Comparison of ENCODE assay signal across 34 cellular contexts in genomic region chr12:68893741-68894140, GRCh38. TPM values are rescaled to one million over a fixed set of nuclear protein-coding genes. Genes with fewer than 3 reads are reported as not detected.
"Had no signal": no experiment of that assay in that cellular context is flagged by ENCODE, and none has a peak within 500 bp of the region (broad histone marks: within the 10 kb centered on the region; RNA-seq: fewer than 3 reads in every experiment).

No MANE protein-coding gene starts in this region.

- ATAC-seq: activated CD8-positive, alpha-beta memory T cell treated with anti-CD3 and anti-CD28 coated beads, Interleukin-2, amount 10 ng/mL, durations not matched to agents 7 days and 5 days; activated naive CD4-positive, alpha-beta T cell treated with anti-CD3 and anti-CD28 coated beads, Interleukin-2, amount 50 U/mL, for 72 hours; K562; SK-N-SH treated with all-trans-retinoic acid at 6 μM for 48 hours; T-cell; T-helper 17 cell had no signal

- H3K4me3 ChIP-seq: adrenal gland, K562, PC-9 had no signal

- H3K27ac ChIP-seq: adrenal gland, PC-9, VCaP had no signal

- DNase-seq: activated B cell treated with CpG ODN at 0.5 μM for 24 hours; activated CD4-positive, alpha-beta memory T cell treated with anti-CD3 and anti-CD28 coated beads, Interleukin-2, amount 10 ng/mL, durations not matched to agents 7 days and 5 days; activated CD4-positive, alpha-beta T cell treated with anti-CD3 and anti-CD28 coated beads for 1 hour; activated CD4-positive, alpha-beta T cell treated with anti-CD3 and anti-CD28 coated beads for 48 hours; activated CD8-positive, alpha-beta memory T cell treated with anti-CD3 and anti-CD28 coated beads for 24 hours; activated CD8-positive, alpha-beta memory T cell treated with anti-CD3 and anti-CD28 coated beads, Interleukin-2, amount 10 ng/mL, durations not matched to agents 7 days and 5 days; activated CD8-positive, alpha-beta memory T cell treated with anti-CD3 and anti-CD28 coated beads, Interleukin-2, amount 50 U/mL, for 48 hours; activated effector memory CD4-positive, alpha-beta T cell treated with anti-CD3 and anti-CD28 coated beads, Interleukin-2, amount 50 U/mL, for 16 hours; activated naive CD4-positive, alpha-beta T cell; activated T-cell treated with anti-CD3 and anti-CD28 coated beads, Interleukin-2, amount 50 U/mL, for 48 hours; adrenal gland; caudate nucleus; cerebellar nuclear complex; NCI-H1092 treated with DMSO at 0.1 percent for 48 hours; NCI-H1417; NCI-H146; NCI-H187; NCI-H2029 treated with DMSO at 0.1 percent for 48 hours; NCI-H2107; NCI-H2171; NCI-H510A; NCI-H526; NCI-H748 treated with DMSO at 0.1 percent for 48 hours; NK-92 treated with Interleukin-12 subunit alpha and Interleukin-12 subunit beta, amount 100 ng/mL, for 24 hours; PC-9; SHP77; T-cell; T-helper 17 cell; T-helper 9 cell had no signal

- H3K9me3 ChIP-seq: adrenal gland had no signal

- H3K4me1 Mint-ChIP-seq: brain had no signal

- H3K27me3 ChIP-seq: adrenal gland had no signal

- H3K36me3 ChIP-seq: adrenal gland had no signal

- H2AFZ ChIP-seq: PC-9 had no signal

- H3K27me3 Mint-ChIP-seq: activated B cell treated with CpG ODN at 0.5 μM for 24 hours; activated CD4-positive, alpha-beta memory T cell treated with anti-CD3 and anti-CD28 coated beads, Interleukin-2, amount 10 ng/mL, durations not matched to agents 7 days and 5 days; T-helper 17 cell had no signal

- H3K9me3 Mint-ChIP-seq: activated B cell treated with CpG ODN at 0.5 μM for 24 hours; activated naive CD4-positive, alpha-beta T cell treated with anti-CD3 and anti-CD28 coated beads, Interleukin-2, amount 50 U/mL, for 72 hours; T-cell had no signal

- H3K27ac Mint-ChIP-seq: activated B cell treated with CpG ODN at 0.5 μM for 24 hours; activated CD4-positive, alpha-beta memory T cell treated with anti-CD3 and anti-CD28 coated beads, Interleukin-2, amount 10 ng/mL, durations not matched to agents 7 days and 5 days; activated CD8-positive, alpha-beta memory T cell treated with anti-CD3 and anti-CD28 coated beads, Interleukin-2, amount 10 ng/mL, durations not matched to agents 7 days and 5 days; activated naive CD4-positive, alpha-beta T cell treated with anti-CD3 and anti-CD28 coated beads, Interleukin-2, amount 50 U/mL, for 72 hours; brain; T-cell; T-helper 17 cell had no signal

- H3K4me3 Mint-ChIP-seq: activated B cell treated with CpG ODN at 0.5 μM for 24 hours; activated CD4-positive, alpha-beta memory T cell treated with anti-CD3 and anti-CD28 coated beads, Interleukin-2, amount 10 ng/mL, durations not matched to agents 7 days and 5 days; activated CD8-positive, alpha-beta memory T cell treated with anti-CD3 and anti-CD28 coated beads, Interleukin-2, amount 10 ng/mL, durations not matched to agents 7 days and 5 days; brain; T-cell; T-helper 17 cell had no signal

- H3K36me3 Mint-ChIP-seq: brain, T-cell had no signal

- H3K4me2 ChIP-seq: PC-9 had no signal

RNA-seq across cellular contexts. Expression of gene CPM, which starts 39.2 kb away (rescaled TPM):
- polyA plus RNA-seq: K562 had no signal
